ENCODE assay signal across 8 cellular contexts in genomic region chr1:26190373-26190987, GRCh38. TPM values are rescaled to one million over a fixed set of nuclear protein-coding genes. Genes with fewer than 3 reads are reported as not detected.
DNase-seq lines count a peak whose midpoint lies in the region; ATAC-seq and TF ChIP-seq lines count a peak whose summit lies in the region.

TSS of gene CATSPER4 (plus strand) at chr1:26190602. CDS start at chr1:26190628, 26 bp downstream.

- DNase-seq in DMS153 (lab: John Stamatoyannopoulos, UW) = peak; percentile 16
- DNase-seq in DMS153 treated with DMSO at 0.1 percent for 48 hours (lab: John Stamatoyannopoulos, UW; ENCODE audit: unreplicated experiment) = no peak
- DNase-seq in NB4 (ENCODE audit: low read depth) = peak; percentile 48
- DNase-seq in dermis blood vessel endothelial cell = peak; percentile 36
- peak; percentile 74 for DNase-seq in osteoblast (ENCODE audit: insufficient read length, low spot score, missing footprints)
- no peak for DNase-seq in stimulated activated CD4-positive, alpha-beta T cell treated with anti-CD3 and anti-CD28 coated beads, Interleukin-15, amount 100 ng/mL, for 24 hours
- DNase-seq in effector memory CD4-positive, alpha-beta T cell = no peak

- H3K9me3 ChIP-seq in osteoblast (ENCODE audit: low read depth, low read length) = no peaks in the 10 kb centered on the region
- H3K9me3 ChIP-seq in effector memory CD4-positive, alpha-beta T cell (ENCODE audit: control insufficient read depth, low read length) = no peaks in the 10 kb centered on the region

- H2AFZ ChIP-seq in osteoblast (ENCODE audit: low read length) = no peak within 1 kb of the TSS

- H3K27me3 ChIP-seq in osteoblast (ENCODE audit: insufficient read depth, low read length) = peaks cover 16% of the 10 kb centered on the region
- no peaks in the 10 kb centered on the region for H3K27me3 ChIP-seq in effector memory CD4-positive, alpha-beta T cell (replicated peaks; ENCODE audit: control insufficient read depth, insufficient read depth, low read length, poor library complexity, severe bottlenecking)

- H3K36me3 ChIP-seq in osteoblast (ENCODE audit: insufficient read depth, low read length) = no peaks in the 10 kb centered on the region
- H3K36me3 ChIP-seq in effector memory CD4-positive, alpha-beta T cell (ENCODE audit: control insufficient read depth, insufficient read depth, low read length) = no peaks in the 10 kb centered on the region

- no peak within 1 kb of the TSS for H3K4me2 ChIP-seq in osteoblast (ENCODE audit: insufficient read depth, low read length)

- H3K4me3 ChIP-seq in NB4 (ENCODE audit: low read depth, low read length) (no peak within 1 kb of the TSS), osteoblast (ENCODE audit: insufficient read depth, low read length) (no peak within 1 kb of the TSS)
- no peak within 1 kb of the TSS for H3K4me3 ChIP-seq in effector memory CD4-positive, alpha-beta T cell (ENCODE audit: insufficient read depth, low read depth, low read length, poor library complexity, severe bottlenecking)

- H3K79me2 ChIP-seq in osteoblast (ENCODE audit: insufficient read depth, low read length) = no peaks in the 10 kb centered on the region

- no peak for ATAC-seq in HG03457 (IDR thresholded peaks at IDR 0.05; ENCODE audit: unreplicated experiment)

- no peak for TF ChIP-seq POLR2A in NB4 (IDR thresholded peaks at IDR 0.05; ENCODE audit: extremely low read depth, insufficient read length)

- H3K4me1 ChIP-seq in osteoblast (ENCODE audit: insufficient read depth, low read length) = no peaks in the 10 kb centered on the region
- no peaks in the 10 kb centered on the region for H3K4me1 ChIP-seq in effector memory CD4-positive, alpha-beta T cell (ENCODE audit: control insufficient read depth, insufficient read depth, low read length, poor library complexity, severe bottlenecking)

- H4K20me1 ChIP-seq in osteoblast (ENCODE audit: insufficient read depth, low read length) = no peaks in the 10 kb centered on the region

- H3K27ac ChIP-seq in osteoblast (ENCODE audit: low read depth, low read length) = no peak within 1 kb of the TSS
- H3K27ac ChIP-seq in effector memory CD4-positive, alpha-beta T cell (ENCODE audit: insufficient read depth, low read length, poor library complexity, severe bottlenecking) = no peak within 1 kb of the TSS

- TF ChIP-seq CTCF in NB4 (IDR thresholded peaks at IDR 0.05; ENCODE audit: low read depth, low read length) (peak; percentile 51), osteoblast (IDR thresholded peaks at IDR 0.05; ENCODE audit: extremely low read depth, low read depth, low read length) (peak; percentile 22)

RNA-seq across cellular contexts. Expression of gene CATSPER4, which starts in this region (rescaled TPM):
- not detected in 2 replicates for total RNA-seq in dermis blood vessel endothelial cell
- not detected in 2 replicates for total RNA-seq in osteoblast

Comparison
In these comparisons a context has a peak if more than half of its experiments do, and no peak if none do; other contexts are left out.
1. DNase-seq: peak in DMS153 (single experiment) and NB4 (single experiment); none in DMS153 treated with DMSO at 0.1 percent for 48 hours (single experiment), stimulated activated CD4-positive, alpha-beta T cell treated with anti-CD3 and anti-CD28 coated beads, Interleukin-15, amount 100 ng/mL, for 24 hours (single experiment) and effector memory CD4-positive, alpha-beta T cell (0 of 3).
2. Peak in DNase-seq in dermis blood vessel endothelial cell; RNA of the gene not detected or under 1 TPM.
3. Peak in DNase-seq in osteoblast; RNA of the gene not detected or under 1 TPM.